ENCODE assay signal across 17 cellular contexts in the genomic region with DNA sequence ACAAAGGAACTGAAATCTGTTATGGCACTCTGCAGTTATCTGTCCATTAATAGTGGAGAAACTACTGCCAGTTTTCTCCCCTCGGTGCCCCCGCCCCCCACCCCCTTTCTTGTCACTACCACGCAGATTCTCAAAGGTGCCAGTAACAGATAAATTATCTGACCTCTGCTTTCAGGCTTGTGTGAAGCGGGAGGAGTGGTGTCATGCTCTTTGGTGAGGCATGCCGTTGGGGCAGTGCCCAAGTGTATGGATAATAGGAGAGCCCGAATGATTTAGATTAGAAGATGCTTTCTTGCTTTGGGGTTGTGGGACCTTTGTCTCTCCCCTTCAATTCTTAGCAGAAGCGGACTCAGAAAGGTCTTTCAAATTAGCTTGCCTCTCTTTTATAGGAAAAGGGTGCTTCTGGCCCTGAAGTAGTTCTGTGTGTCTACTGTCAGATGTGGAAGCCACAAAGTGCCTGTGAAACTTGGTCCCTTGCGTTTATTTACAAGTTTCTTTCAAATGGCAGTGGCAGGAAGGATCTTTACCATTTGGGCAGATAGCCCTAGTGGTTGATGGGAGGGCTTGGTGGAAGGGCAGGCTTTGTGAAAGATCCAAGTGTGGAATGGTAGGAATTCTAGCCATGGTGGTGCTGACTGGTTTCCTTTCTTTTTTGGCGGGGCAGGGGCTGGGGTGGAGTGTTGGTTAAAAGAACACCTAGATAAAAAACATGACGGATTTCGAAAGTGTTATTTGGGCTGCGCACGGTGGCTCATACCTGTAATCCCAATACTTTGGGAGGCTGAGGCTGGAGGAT.
"Had no signal": no experiment of that assay in that cellular context is flagged by ENCODE, and none has a peak within 500 bp of the region (broad histone marks: within the 10 kb centered on the region; RNA-seq: fewer than 3 reads in every experiment).

No MANE protein-coding gene starts in this region.

- H3K9me3 ChIP-seq: heart left ventricle, sigmoid colon, stomach, upper lobe of left lung had no signal

- H3K27ac ChIP-seq: coronary artery, heart left ventricle, sigmoid colon, stomach, upper lobe of left lung had no signal

- H3K36me3 ChIP-seq: heart left ventricle, sigmoid colon, stomach, upper lobe of left lung had no signal

- H3K4me3 Mint-ChIP-seq: memory B cell; naive thymus-derived CD8-positive, alpha-beta T cell; stimulated activated effector memory CD8-positive, alpha-beta T cell treated with anti-CD3 and anti-CD28 coated beads, Interleukin-12 subunit alpha, Interleukin-12 subunit beta, amount 100 ng/mL, for 72 hours; T-helper 2 cell treated with Interferon-gamma antibody and Interleukin-4, amounts not matched to agents 5 μg/mL and 100 μg/mL, for 36 hours had no signal

- ATAC-seq: naive thymus-derived CD8-positive, alpha-beta T cell; stimulated activated effector memory CD8-positive, alpha-beta T cell treated with anti-CD3 and anti-CD28 coated beads, Interleukin-12 subunit alpha, Interleukin-12 subunit beta, amount 100 ng/mL, for 72 hours had no signal

- H3K27me3 ChIP-seq: sigmoid colon, stomach, upper lobe of left lung had no signal

- H3K4me3 ChIP-seq: coronary artery, heart left ventricle, sigmoid colon, stomach, upper lobe of left lung had no signal

- H3K36me3 Mint-ChIP-seq: memory B cell; naive thymus-derived CD8-positive, alpha-beta T cell; stimulated activated effector memory CD8-positive, alpha-beta T cell treated with anti-CD3 and anti-CD28 coated beads, Interleukin-12 subunit alpha, Interleukin-12 subunit beta, amount 100 ng/mL, for 72 hours had no signal

- H3K9me3 Mint-ChIP-seq: memory B cell; naive thymus-derived CD8-positive, alpha-beta T cell; stimulated activated effector memory CD8-positive, alpha-beta T cell treated with anti-CD3 and anti-CD28 coated beads, Interleukin-12 subunit alpha, Interleukin-12 subunit beta, amount 100 ng/mL, for 72 hours; T-helper 2 cell treated with Interferon-gamma antibody and Interleukin-4, amounts not matched to agents 5 μg/mL and 100 μg/mL, for 36 hours had no signal

- H3K27ac Mint-ChIP-seq: memory B cell; naive thymus-derived CD8-positive, alpha-beta T cell; stimulated activated effector memory CD8-positive, alpha-beta T cell treated with anti-CD3 and anti-CD28 coated beads, Interleukin-12 subunit alpha, Interleukin-12 subunit beta, amount 100 ng/mL, for 72 hours; T-helper 2 cell treated with Interferon-gamma antibody and Interleukin-4, amounts not matched to agents 5 μg/mL and 100 μg/mL, for 36 hours had no signal

- DNase-seq: activated CD4-positive, alpha-beta T cell treated with anti-CD3 and anti-CD28 coated beads, Interleukin-2, amount 50 U/mL, for 1 hour; activated CD8-positive, alpha-beta memory T cell treated with anti-CD3 and anti-CD28 coated beads for 24 hours; activated CD8-positive, alpha-beta memory T cell treated with anti-CD3 and anti-CD28 coated beads, Interleukin-2, amount 50 U/mL, for 48 hours; activated effector memory CD4-positive, alpha-beta T cell treated with Interleukin-2 at 50 U/mL for 16 hours; activated naive CD4-positive, alpha-beta T cell treated with anti-CD3 and anti-CD28 coated beads, Interleukin-2, amount 50 U/mL, for 16 hours; activated T-cell treated with anti-CD3 and anti-CD28 coated beads, Interleukin-2, amount 50 U/mL, for 48 hours; aorta; heart left ventricle; naive thymus-derived CD8-positive, alpha-beta T cell; sigmoid colon; stimulated activated CD4-positive, alpha-beta T cell treated with anti-CD3 and anti-CD28 coated beads, Interleukin-4, amount 100 ng/mL, for 24 hours; stomach; upper lobe of left lung had no signal
